8 cellular contexts compared by ENCODE assay signal in the genomic region with DNA sequence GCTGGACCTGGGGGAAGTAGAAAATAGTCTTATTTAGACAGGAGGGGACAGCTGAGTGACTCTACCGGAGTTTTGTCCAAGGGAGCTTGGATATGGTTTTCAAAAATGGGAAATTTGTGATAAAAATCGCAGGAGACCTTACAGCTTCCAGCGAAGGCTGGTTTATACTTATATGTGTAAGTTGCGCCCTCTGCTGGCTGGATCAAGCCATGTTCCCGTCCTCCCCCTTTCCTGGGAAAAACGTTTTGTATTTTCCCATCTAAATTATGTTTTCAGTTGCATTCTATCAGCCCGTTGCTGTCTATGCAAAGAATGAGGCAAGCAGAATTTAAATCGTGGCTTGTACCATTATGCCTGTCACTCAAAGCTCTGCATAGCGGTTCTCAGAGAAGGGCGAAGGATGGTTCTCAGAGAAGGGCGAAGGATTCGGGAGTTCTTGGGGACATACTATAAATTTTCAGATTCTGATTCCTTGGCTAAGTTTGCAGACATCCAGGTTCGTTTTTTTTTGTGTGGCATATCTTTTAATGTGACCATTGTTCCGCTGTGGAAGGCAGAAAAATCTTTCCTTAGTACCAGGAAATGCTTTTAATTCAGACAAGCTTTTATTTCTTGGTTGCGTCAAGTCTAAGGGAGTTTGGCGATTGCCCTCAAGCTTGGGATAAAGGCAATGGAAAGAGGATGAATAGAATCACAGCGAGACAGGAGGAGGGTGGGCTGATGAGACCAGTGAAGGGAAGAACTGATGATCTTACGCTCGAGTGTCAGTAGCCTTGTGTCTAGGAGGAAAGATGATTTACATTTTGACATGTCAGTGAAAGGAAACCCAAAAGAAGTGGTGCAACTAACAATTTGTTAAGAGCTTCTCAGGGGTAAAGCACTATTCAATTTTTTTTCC.
A peak's percentile ranks its signal among the peaks of the same experiment; 100 is the strongest.
DNase-seq lines count a peak whose midpoint lies in the region; ATAC-seq and TF ChIP-seq lines count a peak whose summit lies in the region.

No MANE protein-coding gene starts in this region.

- no peak overlapping the region for H2AFZ ChIP-seq in PC-9

- no TSS peak for BruUV-seq in PC-9 (replicated peaks; lab: Mats Ljungman, UMichigan)

- in situ Hi-C loops in Caki2 (cut with HindIII; ENCODE audit: low pct_unique_long_range_greater_than_20kb, low sequenced_read_pairs) = no loop called here

- no peaks in the 10 kb centered on the region for H3K36me3 Mint-ChIP-seq in activated naive CD8-positive, alpha-beta T cell treated with anti-CD3 and anti-CD28 coated beads for 36 hours

- no peaks in the 10 kb centered on the region for H3K9me3 Mint-ChIP-seq in activated naive CD8-positive, alpha-beta T cell treated with anti-CD3 and anti-CD28 coated beads for 36 hours

- no peaks in the 10 kb centered on the region for H3K79me2 ChIP-seq in PC-9 (ENCODE audit: low read depth)

- no peaks in the 10 kb centered on the region for H4K20me1 ChIP-seq in PC-9 (ENCODE audit: insufficient read depth)

- POLR2A ChIA-PET in PC-9 (lab: Charles Lee; ENCODE audit: unreplicated experiment) = no interaction called here

- H3F3A ChIP-seq in PC-9 (ENCODE audit: insufficient read depth, low read depth) = no peaks in the 10 kb centered on the region

- H3K4me3 ChIP-seq in PC-9 = no peak overlapping the region

- H3K27ac Mint-ChIP-seq in activated naive CD8-positive, alpha-beta T cell treated with anti-CD3 and anti-CD28 coated beads for 36 hours = no peak overlapping the region

- 0 out of 2 replicates have a peak, but pooled peaks cover under 1% of the 10 kb centered on the region for H3K27me3 ChIP-seq in PC-9 (ENCODE audit: insufficient read depth, low read depth)

- H3K4me3 Mint-ChIP-seq in activated naive CD8-positive, alpha-beta T cell treated with anti-CD3 and anti-CD28 coated beads for 36 hours = no peak overlapping the region

- peak; percentile 78 for TF ChIP-seq CTCF in PC-9 (conservative IDR thresholded peaks at IDR 0.05)

- intact Hi-C loops in PC-9 (cut with micrococcal nuclease; ENCODE audit: unreplicated experiment) = loop anchor here (1.0 to 5.0 kb wide), 3 partner anchors 306 to 747 kb away; no protein-coding TSS in a partner anchor
- intact Hi-C loops in left cardiac atrium (cut with DNase I) = loop anchor here (2.0 to 5.0 kb wide), 3 partner anchors 305 to 392 kb away; no protein-coding TSS in a partner anchor

- peak; percentile 17 for DNase-seq in Caki2 (ENCODE audit: low read depth)
- peak in 1 of 2 experiments; percentile 32 for DNase-seq in PC-9
- peak; percentile 4 for DNase-seq in activated naive CD8-positive, alpha-beta T cell treated with anti-CD3 and anti-CD28 coated beads for 36 hours
- DNase-seq in left cardiac atrium = peak; percentile 54
- DNase-seq in pulmonary artery endothelial cell (ENCODE audit: low read depth, low spot score) = peak; percentile 4

- H3K4me1 Mint-ChIP-seq in activated naive CD8-positive, alpha-beta T cell treated with anti-CD3 and anti-CD28 coated beads for 36 hours = no peaks in the 10 kb centered on the region

- H3K4me2 ChIP-seq in PC-9 = no peak overlapping the region

- H3K27ac ChIP-seq in PC-9 = no peak overlapping the region

- CTCF ChIA-PET in PC-9 (lab: Charles Lee) = interaction anchor here (1.2 to 1.4 kb wide), 2 partner anchors 305 to 307 kb away, joined by 3 to 11 read pairs; no protein-coding TSS in a partner anchor

- ATAC-seq in HG03342 (IDR thresholded peaks at IDR 0.05; ENCODE audit: unreplicated experiment) (peak; percentile 56), left cardiac atrium (peak; percentile 23 to 44), GM18909 (IDR thresholded peaks at IDR 0.05; ENCODE audit: poor library complexity, unreplicated experiment) (no peak), GM21528 (IDR thresholded peaks at IDR 0.05; ENCODE audit: low FRiP score, unreplicated experiment) (no peak)

- no peaks in the 10 kb centered on the region for H3K4me1 ChIP-seq in PC-9 (replicated peaks; ENCODE audit: insufficient read depth)

- H3K36me3 ChIP-seq in PC-9 (ENCODE audit: low read depth) = no peaks in the 10 kb centered on the region

- peaks cover 6% of the 10 kb centered on the region for H3K27me3 Mint-ChIP-seq in activated naive CD8-positive, alpha-beta T cell treated with anti-CD3 and anti-CD28 coated beads for 36 hours

- no peaks in the 10 kb centered on the region for H3K9me3 ChIP-seq in PC-9 (ENCODE audit: insufficient read depth, low read depth)

- no peaks in the 10 kb centered on the region for H3K9me2 ChIP-seq in PC-9 (ENCODE audit: insufficient read depth)

Comparison
In these comparisons a context has a peak if more than half of its experiments do, and no peak if none do; other contexts are left out.
1. ATAC-seq: peak in HG03342 (single experiment) and left cardiac atrium (2 of 2); none in GM18909 (single experiment) and GM21528 (single experiment).